1 cellular context compared by ENCODE assay signal in the genomic region with DNA sequence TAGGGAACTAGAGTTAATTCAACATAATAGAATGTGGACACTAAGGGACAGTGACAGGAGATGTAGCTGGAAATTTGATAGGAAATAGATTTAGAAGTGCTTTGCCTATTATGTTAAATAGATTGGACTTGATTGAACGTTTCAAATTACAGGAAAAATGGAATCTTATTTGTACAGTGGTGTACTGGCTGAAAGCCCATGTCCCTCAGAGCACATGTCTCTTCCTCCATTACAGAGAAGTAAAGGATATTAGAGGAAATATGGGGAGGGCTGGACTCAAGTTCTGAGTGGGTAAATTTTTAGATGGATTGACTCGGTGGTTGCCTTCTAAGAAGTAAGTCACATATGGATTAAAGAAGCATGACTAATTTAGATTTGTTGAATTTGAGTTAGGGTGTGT.
TF ChIP-seq lines count a peak whose summit lies in the region.

No MANE protein-coding gene starts in this region.

TF ChIP-seq in GM23338, 12 proteins besides CTCF, POLR2A, EP300 and RAD21:
- TF ChIP-seq, protein P1, sequence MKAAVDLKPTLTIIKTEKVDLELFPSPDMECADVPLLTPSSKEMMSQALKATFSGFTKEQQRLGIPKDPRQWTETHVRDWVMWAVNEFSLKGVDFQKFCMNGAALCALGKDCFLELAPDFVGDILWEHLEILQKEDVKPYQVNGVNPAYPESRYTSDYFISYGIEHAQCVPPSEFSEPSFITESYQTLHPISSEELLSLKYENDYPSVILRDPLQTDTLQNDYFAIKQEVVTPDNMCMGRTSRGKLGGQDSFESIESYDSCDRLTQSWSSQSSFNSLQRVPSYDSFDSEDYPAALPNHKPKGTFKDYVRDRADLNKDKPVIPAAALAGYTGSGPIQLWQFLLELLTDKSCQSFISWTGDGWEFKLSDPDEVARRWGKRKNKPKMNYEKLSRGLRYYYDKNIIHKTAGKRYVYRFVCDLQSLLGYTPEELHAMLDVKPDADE (IDR thresholded peaks at IDR 0.05), result no peak
- no peak for TF ChIP-seq NANOG (IDR thresholded peaks at IDR 0.05; ENCODE audit: borderline replicate concordance)
- TF ChIP-seq CREB1 (CRISPR knock-in tag; IDR thresholded peaks at IDR 0.05; ENCODE audit: low read depth), result no peak
- no peak for TF ChIP-seq EZH2phosphoT487 (IDR thresholded peaks at IDR 0.05; ENCODE audit: unreplicated experiment)
